Comparison of ENCODE assay signal across 1 cellular context in the genomic region with DNA sequence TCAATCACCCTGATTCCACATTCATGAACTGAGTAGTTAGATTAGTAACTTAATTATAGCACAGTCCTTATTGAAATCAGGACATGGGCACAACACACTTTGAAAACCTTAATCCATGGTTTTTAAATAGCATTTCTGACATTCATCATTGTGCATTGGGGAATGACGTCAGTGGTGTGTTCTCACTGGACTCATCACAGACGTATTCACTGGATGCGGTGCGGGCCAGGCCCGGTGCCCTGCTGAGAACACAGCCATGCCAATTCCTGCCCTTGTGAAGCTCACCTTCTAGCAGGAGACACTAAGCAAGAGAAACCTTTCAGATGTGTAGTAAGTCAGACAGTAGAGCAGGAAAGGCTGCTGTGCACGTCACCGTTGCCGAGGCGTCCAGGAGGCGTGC.
TF ChIP-seq lines count a peak whose summit lies in the region.

No MANE protein-coding gene starts in this region.

TF ChIP-seq in HEK293, 187 proteins besides CTCF, POLR2A, EP300 and RAD21 (continued from another document):
- TF ChIP-seq, protein P1, sequence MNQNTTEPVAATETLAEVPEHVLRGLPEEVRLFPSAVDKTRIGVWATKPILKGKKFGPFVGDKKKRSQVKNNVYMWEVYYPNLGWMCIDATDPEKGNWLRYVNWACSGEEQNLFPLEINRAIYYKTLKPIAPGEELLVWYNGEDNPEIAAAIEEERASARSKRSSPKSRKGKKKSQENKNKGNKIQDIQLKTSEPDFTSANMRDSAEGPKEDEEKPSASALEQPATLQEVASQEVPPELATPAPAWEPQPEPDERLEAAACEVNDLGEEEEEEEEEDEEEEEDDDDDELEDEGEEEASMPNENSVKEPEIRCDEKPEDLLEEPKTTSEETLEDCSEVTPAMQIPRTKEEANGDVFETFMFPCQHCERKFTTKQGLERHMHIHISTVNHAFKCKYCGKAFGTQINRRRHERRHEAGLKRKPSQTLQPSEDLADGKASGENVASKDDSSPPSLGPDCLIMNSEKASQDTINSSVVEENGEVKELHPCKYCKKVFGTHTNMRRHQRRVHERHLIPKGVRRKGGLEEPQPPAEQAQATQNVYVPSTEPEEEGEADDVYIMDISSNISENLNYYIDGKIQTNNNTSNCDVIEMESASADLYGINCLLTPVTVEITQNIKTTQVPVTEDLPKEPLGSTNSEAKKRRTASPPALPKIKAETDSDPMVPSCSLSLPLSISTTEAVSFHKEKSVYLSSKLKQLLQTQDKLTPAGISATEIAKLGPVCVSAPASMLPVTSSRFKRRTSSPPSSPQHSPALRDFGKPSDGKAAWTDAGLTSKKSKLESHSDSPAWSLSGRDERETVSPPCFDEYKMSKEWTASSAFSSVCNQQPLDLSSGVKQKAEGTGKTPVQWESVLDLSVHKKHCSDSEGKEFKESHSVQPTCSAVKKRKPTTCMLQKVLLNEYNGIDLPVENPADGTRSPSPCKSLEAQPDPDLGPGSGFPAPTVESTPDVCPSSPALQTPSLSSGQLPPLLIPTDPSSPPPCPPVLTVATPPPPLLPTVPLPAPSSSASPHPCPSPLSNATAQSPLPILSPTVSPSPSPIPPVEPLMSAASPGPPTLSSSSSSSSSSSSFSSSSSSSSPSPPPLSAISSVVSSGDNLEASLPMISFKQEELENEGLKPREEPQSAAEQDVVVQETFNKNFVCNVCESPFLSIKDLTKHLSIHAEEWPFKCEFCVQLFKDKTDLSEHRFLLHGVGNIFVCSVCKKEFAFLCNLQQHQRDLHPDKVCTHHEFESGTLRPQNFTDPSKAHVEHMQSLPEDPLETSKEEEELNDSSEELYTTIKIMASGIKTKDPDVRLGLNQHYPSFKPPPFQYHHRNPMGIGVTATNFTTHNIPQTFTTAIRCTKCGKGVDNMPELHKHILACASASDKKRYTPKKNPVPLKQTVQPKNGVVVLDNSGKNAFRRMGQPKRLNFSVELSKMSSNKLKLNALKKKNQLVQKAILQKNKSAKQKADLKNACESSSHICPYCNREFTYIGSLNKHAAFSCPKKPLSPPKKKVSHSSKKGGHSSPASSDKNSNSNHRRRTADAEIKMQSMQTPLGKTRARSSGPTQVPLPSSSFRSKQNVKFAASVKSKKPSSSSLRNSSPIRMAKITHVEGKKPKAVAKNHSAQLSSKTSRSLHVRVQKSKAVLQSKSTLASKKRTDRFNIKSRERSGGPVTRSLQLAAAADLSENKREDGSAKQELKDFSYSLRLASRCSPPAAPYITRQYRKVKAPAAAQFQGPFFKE (tag by site-specific recombination; IDR thresholded peaks at IDR 0.05; ENCODE audit: borderline replicate concordance): no peak
- TF ChIP-seq SETDB1 (IDR thresholded peaks at IDR 0.05; ENCODE audit: insufficient read length, low read length): no peak
- TF ChIP-seq, protein P2, sequence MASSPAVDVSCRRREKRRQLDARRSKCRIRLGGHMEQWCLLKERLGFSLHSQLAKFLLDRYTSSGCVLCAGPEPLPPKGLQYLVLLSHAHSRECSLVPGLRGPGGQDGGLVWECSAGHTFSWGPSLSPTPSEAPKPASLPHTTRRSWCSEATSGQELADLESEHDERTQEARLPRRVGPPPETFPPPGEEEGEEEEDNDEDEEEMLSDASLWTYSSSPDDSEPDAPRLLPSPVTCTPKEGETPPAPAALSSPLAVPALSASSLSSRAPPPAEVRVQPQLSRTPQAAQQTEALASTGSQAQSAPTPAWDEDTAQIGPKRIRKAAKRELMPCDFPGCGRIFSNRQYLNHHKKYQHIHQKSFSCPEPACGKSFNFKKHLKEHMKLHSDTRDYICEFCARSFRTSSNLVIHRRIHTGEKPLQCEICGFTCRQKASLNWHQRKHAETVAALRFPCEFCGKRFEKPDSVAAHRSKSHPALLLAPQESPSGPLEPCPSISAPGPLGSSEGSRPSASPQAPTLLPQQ (tag by site-specific recombination; IDR thresholded peaks at IDR 0.05): no peak
